ENCODE assay signal across 1 cellular context in genomic region chr11:47913569-47914244, GRCh38.
TF ChIP-seq lines count a peak whose summit lies in the region.

No MANE protein-coding gene starts in this region.

TF ChIP-seq in A549, 52 proteins besides CTCF, POLR2A, EP300 and RAD21 (continued from another document):
- TF ChIP-seq FOSB (CRISPR knock-in tag; IDR thresholded peaks at IDR 0.05), result no peak
- TF ChIP-seq HOXA7 (CRISPR knock-in tag; IDR thresholded peaks at IDR 0.05), result no peak
- TF ChIP-seq KDM1A (IDR thresholded peaks at IDR 0.05; ENCODE audit: low read depth), result no peak
